8 cellular contexts compared by ENCODE assay signal in genomic region chr4:27000820-27001219, GRCh38.
DNase-seq lines count a peak whose midpoint lies in the region; ATAC-seq and TF ChIP-seq lines count a peak whose summit lies in the region.

No MANE protein-coding gene starts in this region.

- CTCF ChIA-PET in WTC11 (lab: Charles Lee), result interaction anchor here (1.0 to 2.4 kb wide), 8 partner anchors 8 to 213 kb away, joined by 3 to 9 read pairs (median 4); no protein-coding TSS in a partner anchor

- no peak overlapping the region for H3K4me3 Mint-ChIP-seq in activated naive CD8-positive, alpha-beta T cell
- H3K4me3 Mint-ChIP-seq in activated naive CD8-positive, alpha-beta T cell treated with anti-CD3 and anti-CD28 coated beads for 36 hours, result no peak overlapping the region
- no peak overlapping the region for H3K4me3 Mint-ChIP-seq in WTC11
- no peak overlapping the region for H3K4me3 Mint-ChIP-seq in stimulated activated effector memory CD8-positive, alpha-beta T cell treated with anti-CD3 and anti-CD28 coated beads, Interleukin-12 subunit alpha, Interleukin-12 subunit beta, amount 100 ng/mL, for 72 hours

- H3K36me3 Mint-ChIP-seq in activated naive CD8-positive, alpha-beta T cell, result peaks cover 7% of the 10 kb centered on the region
- H3K36me3 Mint-ChIP-seq in activated naive CD8-positive, alpha-beta T cell treated with anti-CD3 and anti-CD28 coated beads for 36 hours, result peaks cover 17% of the 10 kb centered on the region
- no peaks in the 10 kb centered on the region for H3K36me3 Mint-ChIP-seq in WTC11
- H3K36me3 Mint-ChIP-seq in stimulated activated effector memory CD8-positive, alpha-beta T cell treated with anti-CD3 and anti-CD28 coated beads, Interleukin-12 subunit alpha, Interleukin-12 subunit beta, amount 100 ng/mL, for 72 hours, result peaks cover 40% of the 10 kb centered on the region

- no peak for DNase-seq in activated naive CD8-positive, alpha-beta T cell treated with anti-CD3 and anti-CD28 coated beads for 36 hours
- no peak for DNase-seq in WTC11 (ENCODE audit: low spot score)
- DNase-seq in stimulated activated effector memory CD8-positive, alpha-beta T cell treated with anti-CD3 and anti-CD28 coated beads, Interleukin-12 subunit alpha, Interleukin-12 subunit beta, amount 100 ng/mL, for 72 hours (ENCODE audit: low spot score in 2 of 2), result no peak
- DNase-seq in SW 1271 (lab: John Stamatoyannopoulos, UW), result no peak
- no peak for DNase-seq in central memory CD4-positive, alpha-beta T cell
- DNase-seq in GM03348 (ENCODE audit: low spot score), result no peak

- peak overlapping the region; percentile 77 for H3K27ac Mint-ChIP-seq in activated naive CD8-positive, alpha-beta T cell
- H3K27ac Mint-ChIP-seq in activated naive CD8-positive, alpha-beta T cell treated with anti-CD3 and anti-CD28 coated beads for 36 hours, result no peak overlapping the region
- no peak overlapping the region for H3K27ac Mint-ChIP-seq in WTC11
- H3K27ac Mint-ChIP-seq in stimulated activated effector memory CD8-positive, alpha-beta T cell treated with anti-CD3 and anti-CD28 coated beads, Interleukin-12 subunit alpha, Interleukin-12 subunit beta, amount 100 ng/mL, for 72 hours, result no peak overlapping the region

- no peaks in the 10 kb centered on the region for H3K9me3 Mint-ChIP-seq in activated naive CD8-positive, alpha-beta T cell (ENCODE audit: low read depth)
- H3K9me3 Mint-ChIP-seq in activated naive CD8-positive, alpha-beta T cell treated with anti-CD3 and anti-CD28 coated beads for 36 hours, result no peaks in the 10 kb centered on the region
- no peaks in the 10 kb centered on the region for H3K9me3 Mint-ChIP-seq in WTC11
- no peaks in the 10 kb centered on the region for H3K9me3 Mint-ChIP-seq in stimulated activated effector memory CD8-positive, alpha-beta T cell treated with anti-CD3 and anti-CD28 coated beads, Interleukin-12 subunit alpha, Interleukin-12 subunit beta, amount 100 ng/mL, for 72 hours

- peaks cover 54% of the 10 kb centered on the region for H3K4me1 Mint-ChIP-seq in activated naive CD8-positive, alpha-beta T cell (ENCODE audit: low read depth)
- H3K4me1 Mint-ChIP-seq in activated naive CD8-positive, alpha-beta T cell treated with anti-CD3 and anti-CD28 coated beads for 36 hours, result peaks cover 55% of the 10 kb centered on the region
- peaks cover 26% of the 10 kb centered on the region for H3K4me1 Mint-ChIP-seq in WTC11
- peaks cover 37% of the 10 kb centered on the region for H3K4me1 Mint-ChIP-seq in stimulated activated effector memory CD8-positive, alpha-beta T cell treated with anti-CD3 and anti-CD28 coated beads, Interleukin-12 subunit alpha, Interleukin-12 subunit beta, amount 100 ng/mL, for 72 hours

- POLR2A ChIA-PET in WTC11 (lab: Charles Lee), result no interaction called here

- H3K27me3 Mint-ChIP-seq in activated naive CD8-positive, alpha-beta T cell, result no peaks in the 10 kb centered on the region
- H3K27me3 Mint-ChIP-seq in activated naive CD8-positive, alpha-beta T cell treated with anti-CD3 and anti-CD28 coated beads for 36 hours, result no peaks in the 10 kb centered on the region
- H3K27me3 Mint-ChIP-seq in WTC11 (ENCODE audit: low read depth), result no peaks in the 10 kb centered on the region

- TF ChIP-seq CTCF in WTC11 (IDR thresholded peaks at IDR 0.05), result no peak

- ATAC-seq in HG03025 (IDR thresholded peaks at IDR 0.05; ENCODE audit: low FRiP score, unreplicated experiment) (peak; percentile 59), WTC11 (peak; percentile 71)
- peak; percentile 48 for ATAC-seq in stimulated activated effector memory CD8-positive, alpha-beta T cell treated with anti-CD3 and anti-CD28 coated beads, Interleukin-12 subunit alpha, Interleukin-12 subunit beta, amount 100 ng/mL, for 72 hours

TF ChIP-seq in WTC11, 78 proteins besides CTCF, POLR2A, EP300 and RAD21:
- TF ChIP-seq, protein P1, sequence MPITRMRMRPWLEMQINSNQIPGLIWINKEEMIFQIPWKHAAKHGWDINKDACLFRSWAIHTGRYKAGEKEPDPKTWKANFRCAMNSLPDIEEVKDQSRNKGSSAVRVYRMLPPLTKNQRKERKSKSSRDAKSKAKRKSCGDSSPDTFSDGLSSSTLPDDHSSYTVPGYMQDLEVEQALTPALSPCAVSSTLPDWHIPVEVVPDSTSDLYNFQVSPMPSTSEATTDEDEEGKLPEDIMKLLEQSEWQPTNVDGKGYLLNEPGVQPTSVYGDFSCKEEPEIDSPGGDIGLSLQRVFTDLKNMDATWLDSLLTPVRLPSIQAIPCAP (CRISPR knock-in tag; IDR thresholded peaks at IDR 0.05), result no peak
- TF ChIP-seq RORB (CRISPR knock-in tag; IDR thresholded peaks at IDR 0.05) (no peak), IRF2 (CRISPR knock-in tag; IDR thresholded peaks at IDR 0.05; ENCODE audit: borderline replicate concordance, low read depth) (no peak), ZBTB21 (CRISPR knock-in tag; IDR thresholded peaks at IDR 0.05; ENCODE audit: borderline replicate concordance) (no peak), NFE2L1 (CRISPR knock-in tag; IDR thresholded peaks at IDR 0.05) (no peak), ZNF416 (CRISPR knock-in tag; IDR thresholded peaks at IDR 0.05) (no peak), TEAD1 (CRISPR knock-in tag; IDR thresholded peaks at IDR 0.05) (no peak)
